1 cellular context compared by ENCODE assay signal in the genomic region with DNA sequence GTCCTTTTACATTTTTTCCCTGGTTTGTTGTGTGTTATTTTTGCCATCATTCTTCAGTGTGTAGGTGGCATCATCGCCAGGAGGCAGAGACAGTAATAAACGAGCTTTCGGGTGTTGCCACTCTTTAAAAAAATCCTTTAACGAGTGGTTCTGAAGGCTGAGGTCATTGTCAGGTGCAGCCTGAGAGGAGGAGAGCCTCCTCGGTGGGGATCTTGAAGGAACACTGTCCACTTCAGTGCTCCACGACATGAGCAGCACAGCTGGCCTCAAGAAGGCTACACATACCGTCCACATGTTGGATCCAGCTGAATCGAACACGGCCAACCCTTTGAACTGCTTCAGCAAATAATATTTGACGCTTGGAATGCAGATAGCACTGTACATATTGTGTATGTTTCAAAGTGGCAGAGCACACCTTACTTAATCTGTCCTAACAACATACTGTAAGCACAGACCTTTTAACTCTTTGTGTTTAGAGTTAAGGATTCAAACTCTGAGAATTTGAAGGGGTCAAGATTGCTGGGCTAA.
A peak's percentile ranks its signal among the peaks of the same experiment; 100 is the strongest.
TF ChIP-seq lines count a peak whose summit lies in the region.

No MANE protein-coding gene starts in this region.

TF ChIP-seq in HepG2, 621 proteins besides CTCF, POLR2A, EP300 and RAD21 (continued from another document and continues in another):
- TF ChIP-seq, protein P1, sequence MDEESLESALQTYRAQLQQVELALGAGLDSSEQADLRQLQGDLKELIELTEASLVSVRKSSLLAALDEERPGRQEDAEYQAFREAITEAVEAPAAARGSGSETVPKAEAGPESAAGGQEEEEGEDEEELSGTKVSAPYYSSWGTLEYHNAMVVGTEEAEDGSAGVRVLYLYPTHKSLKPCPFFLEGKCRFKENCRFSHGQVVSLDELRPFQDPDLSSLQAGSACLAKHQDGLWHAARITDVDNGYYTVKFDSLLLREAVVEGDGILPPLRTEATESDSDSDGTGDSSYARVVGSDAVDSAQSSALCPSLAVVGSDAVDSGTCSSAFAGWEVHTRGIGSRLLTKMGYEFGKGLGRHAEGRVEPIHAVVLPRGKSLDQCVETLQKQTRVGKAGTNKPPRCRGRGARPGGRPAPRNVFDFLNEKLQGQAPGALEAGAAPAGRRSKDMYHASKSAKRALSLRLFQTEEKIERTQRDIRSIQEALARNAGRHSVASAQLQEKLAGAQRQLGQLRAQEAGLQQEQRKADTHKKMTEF (CRISPR knock-in tag; IDR thresholded peaks at IDR 0.05): peak; percentile 93
- TF ChIP-seq ATRX (CRISPR knock-in tag; IDR thresholded peaks at IDR 0.05; ENCODE audit: borderline replicate concordance): no peak
- TF ChIP-seq, protein P2, sequence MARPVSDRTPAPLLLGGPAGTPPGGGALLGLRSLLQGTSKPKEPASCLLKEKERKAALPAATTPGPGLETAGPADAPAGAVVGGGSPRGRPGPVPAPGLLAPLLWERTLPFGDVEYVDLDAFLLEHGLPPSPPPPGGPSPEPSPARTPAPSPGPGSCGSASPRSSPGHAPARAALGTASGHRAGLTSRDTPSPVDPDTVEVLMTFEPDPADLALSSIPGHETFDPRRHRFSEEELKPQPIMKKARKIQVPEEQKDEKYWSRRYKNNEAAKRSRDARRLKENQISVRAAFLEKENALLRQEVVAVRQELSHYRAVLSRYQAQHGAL (CRISPR knock-in tag; IDR thresholded peaks at IDR 0.05; ENCODE audit: not compliant biosample characterization): no peak
- TF ChIP-seq TBX3 (IDR thresholded peaks at IDR 0.05; ENCODE audit: borderline replicate concordance): peak; percentile 97
- TF ChIP-seq ZNF207 (IDR thresholded peaks at IDR 0.05; ENCODE audit: borderline replicate concordance): no peak
- TF ChIP-seq NFRKB (IDR thresholded peaks at IDR 0.05): no peak
- TF ChIP-seq, protein P3, sequence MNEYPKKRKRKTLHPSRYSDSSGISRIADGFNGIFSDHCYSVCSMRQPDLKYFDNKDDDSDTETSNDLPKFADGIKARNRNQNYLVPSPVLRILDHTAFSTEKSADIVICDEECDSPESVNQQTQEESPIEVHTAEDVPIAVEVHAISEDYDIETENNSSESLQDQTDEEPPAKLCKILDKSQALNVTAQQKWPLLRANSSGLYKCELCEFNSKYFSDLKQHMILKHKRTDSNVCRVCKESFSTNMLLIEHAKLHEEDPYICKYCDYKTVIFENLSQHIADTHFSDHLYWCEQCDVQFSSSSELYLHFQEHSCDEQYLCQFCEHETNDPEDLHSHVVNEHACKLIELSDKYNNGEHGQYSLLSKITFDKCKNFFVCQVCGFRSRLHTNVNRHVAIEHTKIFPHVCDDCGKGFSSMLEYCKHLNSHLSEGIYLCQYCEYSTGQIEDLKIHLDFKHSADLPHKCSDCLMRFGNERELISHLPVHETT (CRISPR knock-in tag; conservative IDR thresholded peaks at IDR 0.05): no peak
- TF ChIP-seq, protein P4, sequence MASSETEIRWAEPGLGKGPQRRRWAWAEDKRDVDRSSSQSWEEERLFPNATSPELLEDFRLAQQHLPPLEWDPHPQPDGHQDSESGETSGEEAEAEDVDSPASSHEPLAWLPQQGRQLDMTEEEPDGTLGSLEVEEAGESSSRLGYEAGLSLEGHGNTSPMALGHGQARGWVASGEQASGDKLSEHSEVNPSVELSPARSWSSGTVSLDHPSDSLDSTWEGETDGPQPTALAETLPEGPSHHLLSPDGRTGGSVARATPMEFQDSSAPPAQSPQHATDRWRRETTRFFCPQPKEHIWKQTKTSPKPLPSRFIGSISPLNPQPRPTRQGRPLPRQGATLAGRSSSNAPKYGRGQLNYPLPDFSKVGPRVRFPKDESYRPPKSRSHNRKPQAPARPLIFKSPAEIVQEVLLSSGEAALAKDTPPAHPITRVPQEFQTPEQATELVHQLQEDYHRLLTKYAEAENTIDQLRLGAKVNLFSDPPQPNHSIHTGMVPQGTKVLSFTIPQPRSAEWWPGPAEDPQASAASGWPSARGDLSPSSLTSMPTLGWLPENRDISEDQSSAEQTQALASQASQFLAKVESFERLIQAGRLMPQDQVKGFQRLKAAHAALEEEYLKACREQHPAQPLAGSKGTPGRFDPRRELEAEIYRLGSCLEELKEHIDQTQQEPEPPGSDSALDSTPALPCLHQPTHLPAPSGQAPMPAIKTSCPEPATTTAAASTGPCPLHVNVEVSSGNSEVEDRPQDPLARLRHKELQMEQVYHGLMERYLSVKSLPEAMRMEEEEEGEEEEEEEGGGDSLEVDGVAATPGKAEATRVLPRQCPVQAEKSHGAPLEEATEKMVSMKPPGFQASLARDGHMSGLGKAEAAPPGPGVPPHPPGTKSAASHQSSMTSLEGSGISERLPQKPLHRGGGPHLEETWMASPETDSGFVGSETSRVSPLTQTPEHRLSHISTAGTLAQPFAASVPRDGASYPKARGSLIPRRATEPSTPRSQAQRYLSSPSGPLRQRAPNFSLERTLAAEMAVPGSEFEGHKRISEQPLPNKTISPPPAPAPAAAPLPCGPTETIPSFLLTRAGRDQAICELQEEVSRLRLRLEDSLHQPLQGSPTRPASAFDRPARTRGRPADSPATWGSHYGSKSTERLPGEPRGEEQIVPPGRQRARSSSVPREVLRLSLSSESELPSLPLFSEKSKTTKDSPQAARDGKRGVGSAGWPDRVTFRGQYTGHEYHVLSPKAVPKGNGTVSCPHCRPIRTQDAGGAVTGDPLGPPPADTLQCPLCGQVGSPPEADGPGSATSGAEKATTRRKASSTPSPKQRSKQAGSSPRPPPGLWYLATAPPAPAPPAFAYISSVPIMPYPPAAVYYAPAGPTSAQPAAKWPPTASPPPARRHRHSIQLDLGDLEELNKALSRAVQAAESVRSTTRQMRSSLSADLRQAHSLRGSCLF (CRISPR knock-in tag; IDR thresholded peaks at IDR 0.05; ENCODE audit: borderline replicate concordance): no peak
- no peak for TF ChIP-seq ZFP41 (CRISPR knock-in tag; IDR thresholded peaks at IDR 0.05; ENCODE audit: borderline replicate concordance)
- peak; percentile 85 for TF ChIP-seq ZNF12 (CRISPR knock-in tag; IDR thresholded peaks at IDR 0.05)
- peak; percentile 79 for TF ChIP-seq FOXA1 (IDR thresholded peaks at IDR 0.05)
- TF ChIP-seq FOXA1 (CRISPR knock-in tag; IDR thresholded peaks at IDR 0.05): peak; percentile 97
- TF ChIP-seq, protein P5, sequence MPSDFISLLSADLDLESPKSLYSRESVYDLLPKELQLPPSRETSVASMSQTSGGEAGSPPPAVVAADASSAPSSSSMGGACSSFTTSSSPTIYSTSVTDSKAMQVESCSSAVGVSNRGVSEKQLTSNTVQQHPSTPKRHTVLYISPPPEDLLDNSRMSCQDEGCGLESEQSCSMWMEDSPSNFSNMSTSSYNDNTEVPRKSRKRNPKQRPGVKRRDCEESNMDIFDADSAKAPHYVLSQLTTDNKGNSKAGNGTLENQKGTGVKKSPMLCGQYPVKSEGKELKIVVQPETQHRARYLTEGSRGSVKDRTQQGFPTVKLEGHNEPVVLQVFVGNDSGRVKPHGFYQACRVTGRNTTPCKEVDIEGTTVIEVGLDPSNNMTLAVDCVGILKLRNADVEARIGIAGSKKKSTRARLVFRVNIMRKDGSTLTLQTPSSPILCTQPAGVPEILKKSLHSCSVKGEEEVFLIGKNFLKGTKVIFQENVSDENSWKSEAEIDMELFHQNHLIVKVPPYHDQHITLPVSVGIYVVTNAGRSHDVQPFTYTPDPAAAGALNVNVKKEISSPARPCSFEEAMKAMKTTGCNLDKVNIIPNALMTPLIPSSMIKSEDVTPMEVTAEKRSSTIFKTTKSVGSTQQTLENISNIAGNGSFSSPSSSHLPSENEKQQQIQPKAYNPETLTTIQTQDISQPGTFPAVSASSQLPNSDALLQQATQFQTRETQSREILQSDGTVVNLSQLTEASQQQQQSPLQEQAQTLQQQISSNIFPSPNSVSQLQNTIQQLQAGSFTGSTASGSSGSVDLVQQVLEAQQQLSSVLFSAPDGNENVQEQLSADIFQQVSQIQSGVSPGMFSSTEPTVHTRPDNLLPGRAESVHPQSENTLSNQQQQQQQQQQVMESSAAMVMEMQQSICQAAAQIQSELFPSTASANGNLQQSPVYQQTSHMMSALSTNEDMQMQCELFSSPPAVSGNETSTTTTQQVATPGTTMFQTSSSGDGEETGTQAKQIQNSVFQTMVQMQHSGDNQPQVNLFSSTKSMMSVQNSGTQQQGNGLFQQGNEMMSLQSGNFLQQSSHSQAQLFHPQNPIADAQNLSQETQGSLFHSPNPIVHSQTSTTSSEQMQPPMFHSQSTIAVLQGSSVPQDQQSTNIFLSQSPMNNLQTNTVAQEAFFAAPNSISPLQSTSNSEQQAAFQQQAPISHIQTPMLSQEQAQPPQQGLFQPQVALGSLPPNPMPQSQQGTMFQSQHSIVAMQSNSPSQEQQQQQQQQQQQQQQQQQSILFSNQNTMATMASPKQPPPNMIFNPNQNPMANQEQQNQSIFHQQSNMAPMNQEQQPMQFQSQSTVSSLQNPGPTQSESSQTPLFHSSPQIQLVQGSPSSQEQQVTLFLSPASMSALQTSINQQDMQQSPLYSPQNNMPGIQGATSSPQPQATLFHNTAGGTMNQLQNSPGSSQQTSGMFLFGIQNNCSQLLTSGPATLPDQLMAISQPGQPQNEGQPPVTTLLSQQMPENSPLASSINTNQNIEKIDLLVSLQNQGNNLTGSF (CRISPR knock-in tag; IDR thresholded peaks at IDR 0.05): no peak
- TF ChIP-seq NFKBIZ (CRISPR knock-in tag; IDR thresholded peaks at IDR 0.05): peak; percentile 83
- TF ChIP-seq, protein P6, sequence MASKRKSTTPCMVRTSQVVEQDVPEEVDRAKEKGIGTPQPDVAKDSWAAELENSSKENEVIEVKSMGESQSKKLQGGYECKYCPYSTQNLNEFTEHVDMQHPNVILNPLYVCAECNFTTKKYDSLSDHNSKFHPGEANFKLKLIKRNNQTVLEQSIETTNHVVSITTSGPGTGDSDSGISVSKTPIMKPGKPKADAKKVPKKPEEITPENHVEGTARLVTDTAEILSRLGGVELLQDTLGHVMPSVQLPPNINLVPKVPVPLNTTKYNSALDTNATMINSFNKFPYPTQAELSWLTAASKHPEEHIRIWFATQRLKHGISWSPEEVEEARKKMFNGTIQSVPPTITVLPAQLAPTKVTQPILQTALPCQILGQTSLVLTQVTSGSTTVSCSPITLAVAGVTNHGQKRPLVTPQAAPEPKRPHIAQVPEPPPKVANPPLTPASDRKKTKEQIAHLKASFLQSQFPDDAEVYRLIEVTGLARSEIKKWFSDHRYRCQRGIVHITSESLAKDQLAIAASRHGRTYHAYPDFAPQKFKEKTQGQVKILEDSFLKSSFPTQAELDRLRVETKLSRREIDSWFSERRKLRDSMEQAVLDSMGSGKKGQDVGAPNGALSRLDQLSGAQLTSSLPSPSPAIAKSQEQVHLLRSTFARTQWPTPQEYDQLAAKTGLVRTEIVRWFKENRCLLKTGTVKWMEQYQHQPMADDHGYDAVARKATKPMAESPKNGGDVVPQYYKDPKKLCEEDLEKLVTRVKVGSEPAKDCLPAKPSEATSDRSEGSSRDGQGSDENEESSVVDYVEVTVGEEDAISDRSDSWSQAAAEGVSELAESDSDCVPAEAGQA (IDR thresholded peaks at IDR 0.05; ENCODE audit: low read depth): no peak; the same call in 1 of the 2 replicates
- TF ChIP-seq, protein P6 (CRISPR knock-in tag; IDR thresholded peaks at IDR 0.05; ENCODE audit: borderline replicate concordance): 0 out of 2 replicates have a peak, but pooled peaks have one; percentile 46
- TF ChIP-seq PITX1 (CRISPR knock-in tag; IDR thresholded peaks at IDR 0.05): peak; percentile 96
- TF ChIP-seq MED8 (CRISPR knock-in tag; IDR thresholded peaks at IDR 0.05; ENCODE audit: insufficient replicate concordance): no peak
- TF ChIP-seq ERF (CRISPR knock-in tag; IDR thresholded peaks at IDR 0.05): peak; percentile 97
- TF ChIP-seq RELA (CRISPR knock-in tag; IDR thresholded peaks at IDR 0.05): no peak
- no peak for TF ChIP-seq TOPORS (CRISPR knock-in tag; IDR thresholded peaks at IDR 0.05)
- TF ChIP-seq, protein P7, sequence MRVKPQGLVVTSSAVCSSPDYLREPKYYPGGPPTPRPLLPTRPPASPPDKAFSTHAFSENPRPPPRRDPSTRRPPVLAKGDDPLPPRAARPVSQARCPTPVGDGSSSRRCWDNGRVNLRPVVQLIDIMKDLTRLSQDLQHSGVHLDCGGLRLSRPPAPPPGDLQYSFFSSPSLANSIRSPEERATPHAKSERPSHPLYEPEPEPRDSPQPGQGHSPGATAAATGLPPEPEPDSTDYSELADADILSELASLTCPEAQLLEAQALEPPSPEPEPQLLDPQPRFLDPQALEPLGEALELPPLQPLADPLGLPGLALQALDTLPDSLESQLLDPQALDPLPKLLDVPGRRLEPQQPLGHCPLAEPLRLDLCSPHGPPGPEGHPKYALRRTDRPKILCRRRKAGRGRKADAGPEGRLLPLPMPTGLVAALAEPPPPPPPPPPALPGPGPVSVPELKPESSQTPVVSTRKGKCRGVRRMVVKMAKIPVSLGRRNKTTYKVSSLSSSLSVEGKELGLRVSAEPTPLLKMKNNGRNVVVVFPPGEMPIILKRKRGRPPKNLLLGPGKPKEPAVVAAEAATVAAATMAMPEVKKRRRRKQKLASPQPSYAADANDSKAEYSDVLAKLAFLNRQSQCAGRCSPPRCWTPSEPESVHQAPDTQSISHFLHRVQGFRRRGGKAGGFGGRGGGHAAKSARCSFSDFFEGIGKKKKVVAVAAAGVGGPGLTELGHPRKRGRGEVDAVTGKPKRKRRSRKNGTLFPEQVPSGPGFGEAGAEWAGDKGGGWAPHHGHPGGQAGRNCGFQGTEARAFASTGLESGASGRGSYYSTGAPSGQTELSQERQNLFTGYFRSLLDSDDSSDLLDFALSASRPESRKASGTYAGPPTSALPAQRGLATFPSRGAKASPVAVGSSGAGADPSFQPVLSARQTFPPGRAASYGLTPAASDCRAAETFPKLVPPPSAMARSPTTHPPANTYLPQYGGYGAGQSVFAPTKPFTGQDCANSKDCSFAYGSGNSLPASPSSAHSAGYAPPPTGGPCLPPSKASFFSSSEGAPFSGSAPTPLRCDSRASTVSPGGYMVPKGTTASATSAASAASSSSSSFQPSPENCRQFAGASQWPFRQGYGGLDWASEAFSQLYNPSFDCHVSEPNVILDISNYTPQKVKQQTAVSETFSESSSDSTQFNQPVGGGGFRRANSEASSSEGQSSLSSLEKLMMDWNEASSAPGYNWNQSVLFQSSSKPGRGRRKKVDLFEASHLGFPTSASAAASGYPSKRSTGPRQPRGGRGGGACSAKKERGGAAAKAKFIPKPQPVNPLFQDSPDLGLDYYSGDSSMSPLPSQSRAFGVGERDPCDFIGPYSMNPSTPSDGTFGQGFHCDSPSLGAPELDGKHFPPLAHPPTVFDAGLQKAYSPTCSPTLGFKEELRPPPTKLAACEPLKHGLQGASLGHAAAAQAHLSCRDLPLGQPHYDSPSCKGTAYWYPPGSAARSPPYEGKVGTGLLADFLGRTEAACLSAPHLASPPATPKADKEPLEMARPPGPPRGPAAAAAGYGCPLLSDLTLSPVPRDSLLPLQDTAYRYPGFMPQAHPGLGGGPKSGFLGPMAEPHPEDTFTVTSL (CRISPR knock-in tag; IDR thresholded peaks at IDR 0.05; ENCODE audit: borderline replicate concordance): peak; percentile 91
- TF ChIP-seq ISL2 (CRISPR knock-in tag; IDR thresholded peaks at IDR 0.05): peak; percentile 98
- no peak for TF ChIP-seq ZNF235 (CRISPR knock-in tag; IDR thresholded peaks at IDR 0.05; ENCODE audit: borderline replicate concordance)
